6 cellular contexts compared by ENCODE assay signal in genomic region chr16:59612910-59613620, GRCh38.
DNase-seq lines count a peak whose midpoint lies in the region; ATAC-seq and TF ChIP-seq lines count a peak whose summit lies in the region.
"Not testable (repeated sequence)": the region's sequence is repeated elsewhere in the genome, so short reads cannot be mapped to it uniquely, and the experiment has no call there.

No MANE protein-coding gene starts in this region.

- ATAC-seq in GM23338: peak; percentile 56

- not testable (repeated sequence) for H3K27ac ChIP-seq in GM23338 (ENCODE audit: low read depth); endodermal cell (ENCODE audit: low read depth, low read length); neural progenitor cell
- H3K27ac ChIP-seq in HUES6 (ENCODE audit: low read depth, low read length): peak overlapping the region; percentile 61; the same call in 1 of the 2 replicates

- H3K4me3 ChIP-seq in GM23338; endodermal cell (ENCODE audit: low read length); neural progenitor cell: not testable (repeated sequence)
- H3K4me3 ChIP-seq in HUES6 (ENCODE audit: low read depth, low read length): peak overlapping the region; percentile 37; the same call in 1 of the 2 replicates

- not testable (repeated sequence) for H3K36me3 ChIP-seq in GM23338 (ENCODE audit: insufficient read depth); HUES6 (ENCODE audit: control insufficient read depth, insufficient read depth, low read length); endodermal cell (ENCODE audit: control insufficient read depth, insufficient read depth, low read length); neural progenitor cell

- not testable (repeated sequence) for H3K27ac Mint-ChIP-seq in GM23338, neural progenitor cell
- peak overlapping the region; percentile 91 for H3K27ac Mint-ChIP-seq in endodermal cell

- H3K79me2 ChIP-seq in GM23338 (replicated peaks; ENCODE audit: insufficient read depth); neural progenitor cell (ENCODE audit: low read depth): not testable (repeated sequence)

- not testable (repeated sequence) for H3K27me3 ChIP-seq in GM23338 (ENCODE audit: insufficient read depth); endodermal cell (ENCODE audit: control insufficient read depth, insufficient read depth, low read length, poor library complexity, severe bottlenecking); neural progenitor cell
- peaks cover 32% of the 10 kb centered on the region; the same call in 1 of the 2 replicates for H3K27me3 ChIP-seq in HUES6 (ENCODE audit: control insufficient read depth, insufficient read depth, low read length)

- peak overlapping the region; percentile 58 for H3K9ac ChIP-seq in HUES6 (ENCODE audit: low read length)
- not testable (repeated sequence) for H3K9ac ChIP-seq in endodermal cell (ENCODE audit: extremely low read depth, low read length, poor library complexity, severe bottlenecking); neural progenitor cell

- H3K9me2 ChIP-seq in GM23338 (ENCODE audit: insufficient read depth): not testable (repeated sequence)

- not testable (repeated sequence) for TF ChIP-seq CTCF in GM23338 (conservative IDR thresholded peaks at IDR 0.05; ENCODE audit: low read depth in 2 of 2); endodermal cell (conservative IDR thresholded peaks at IDR 0.05); neural progenitor cell (IDR thresholded peaks at IDR 0.05)

- WGBS in endodermal cell (ENCODE audit: insufficient coverage in 1 of 2, insufficient read length in 1 of 2), 2 experiments: 50 to 55% methylated on average over 2 to 8 of the region's 8 CpGs

- DNase-seq in GM23338 (ENCODE audit: low spot score): peak; percentile 8
- DNase-seq in NCI-H82 (lab: John Stamatoyannopoulos, UW): peak; percentile 45
- peak; percentile 85 for DNase-seq in endodermal cell
- peak; percentile 12 for DNase-seq in iPS-NIHi7 (ENCODE audit: extremely low spot score)
- DNase-seq in neural progenitor cell (ENCODE audit: low spot score): peak; percentile 2

- not testable (repeated sequence) for H3K27me3 Mint-ChIP-seq in GM23338 (ENCODE audit: insufficient read depth, low read depth, poor library complexity); endodermal cell (ENCODE audit: insufficient read depth); neural progenitor cell (ENCODE audit: insufficient read depth, low read depth)

- not testable (repeated sequence) for H2AFZ ChIP-seq in GM23338; neural progenitor cell (replicated peaks)

- H3K9me3 ChIP-seq in HUES6 (ENCODE audit: control insufficient read depth, insufficient read depth, low read depth, low read length); endodermal cell (ENCODE audit: control insufficient read depth, low read length); neural progenitor cell (ENCODE audit: low read depth): not testable (repeated sequence)

- not testable (repeated sequence) for H3F3A ChIP-seq in GM23338 (replicated peaks; ENCODE audit: low read depth); neural progenitor cell (ENCODE audit: low read depth)

- not testable (repeated sequence) for H3K36me3 Mint-ChIP-seq in GM23338 (ENCODE audit: low read depth); endodermal cell (ENCODE audit: low read depth); neural progenitor cell

- not testable (repeated sequence) for H3K4me2 ChIP-seq in GM23338
- peak overlapping the region; percentile 4 for H3K4me2 ChIP-seq in neural progenitor cell

- peaks cover 21% of the 10 kb centered on the region for H3K4me1 ChIP-seq in GM23338 (ENCODE audit: insufficient read depth)
- H3K4me1 ChIP-seq in HUES6 (ENCODE audit: control insufficient read depth, insufficient read depth, low read length): peaks cover 41% of the 10 kb centered on the region
- H3K4me1 ChIP-seq in endodermal cell (ENCODE audit: control insufficient read depth, insufficient read depth, low read length): not testable (repeated sequence)
- peaks cover 45% of the 10 kb centered on the region for H3K4me1 ChIP-seq in neural progenitor cell

- not testable (repeated sequence) for H3K9me3 Mint-ChIP-seq in GM23338, endodermal cell, neural progenitor cell

- not testable (repeated sequence) for H3K4me3 Mint-ChIP-seq in GM23338, neural progenitor cell
- H3K4me3 Mint-ChIP-seq in endodermal cell: peak overlapping the region; percentile 33

- H3K4me1 Mint-ChIP-seq in GM23338: peaks cover 29% of the 10 kb centered on the region
- peaks cover 46% of the 10 kb centered on the region for H3K4me1 Mint-ChIP-seq in endodermal cell
- H3K4me1 Mint-ChIP-seq in neural progenitor cell: peaks cover 29% of the 10 kb centered on the region

- H4K20me1 ChIP-seq in GM23338 (replicated peaks; ENCODE audit: insufficient read depth); neural progenitor cell (ENCODE audit: low read depth): not testable (repeated sequence)

Comparison
In these comparisons a context has a peak if more than half of its experiments do, and no peak if none do; other contexts are left out.
1. DNase-seq: peak in every context shown above with its lines; median percentile 85 in endodermal cell; 45 in NCI-H82; 12 in iPS-NIHi7; 8 in GM23338; 2 in neural progenitor cell.